In genomic region chr19:48999481-49000325, GRCh38 we compare ENCODE assay signal across 8 cellular contexts. TPM values are rescaled to one million over a fixed set of nuclear protein-coding genes. Genes with fewer than 3 reads are reported as not detected.
A peak's percentile ranks its signal among the peaks of the same experiment; 100 is the strongest.
DNase-seq lines count a peak whose midpoint lies in the region; FAIRE-seq and TF ChIP-seq lines count a peak whose summit lies in the region.

No MANE protein-coding gene starts in this region.

- H3K4me3 ChIP-seq in AG09309 (ENCODE audit: control insufficient read depth, low read depth, low read length) (no peak overlapping the region), keratinocyte (ENCODE audit: control insufficient read depth in 2 of 3, extremely low read depth in 1 of 3, insufficient read depth in 2 of 3, low read depth in 1 of 3, low read length in 3 of 3) (no peak overlapping the region)

- H3K27me3 ChIP-seq in keratinocyte (ENCODE audit: control insufficient read depth, extremely low read depth, insufficient read depth, low read length), result no peaks in the 10 kb centered on the region

- DNase-seq in AG09309 (ENCODE audit: low read depth), result no peak
- peak; percentile 60 for DNase-seq in HCEC 1CT
- DNase-seq in T-helper 1 cell, result peak; percentile 33 to 66 (median 51)
- DNase-seq in amniotic stem cell (lab: John Stamatoyannopoulos, UW), result peak; percentile 23
- no peak for DNase-seq in keratinocyte (ENCODE audit: low read depth, low spot score)
- DNase-seq in stimulated activated CD4-positive, alpha-beta T cell treated with anti-CD3 and anti-CD28 coated beads, TNF-alpha, amount 100 ng/mL, for 48 hours (ENCODE audit: low read depth in 3 of 3), result peak; percentile 38 to 72 (median 47)
- no peak for DNase-seq in DMS79 treated with DMSO at 0.1 percent for 48 hours (lab: John Stamatoyannopoulos, UW)
- no peak for DNase-seq in NCI-H187 (lab: John Stamatoyannopoulos, UW)

- peaks cover 3% of the 10 kb centered on the region for H3K9me1 ChIP-seq in keratinocyte (ENCODE audit: control insufficient read depth, extremely low read depth, insufficient read depth, low read length)

- H3K27ac ChIP-seq in keratinocyte (ENCODE audit: control insufficient read depth, insufficient read depth, low read length), result no peak overlapping the region

- TF ChIP-seq CTCF in AG09309 (IDR thresholded peaks at IDR 0.05; ENCODE audit: control insufficient read depth, insufficient read depth, low read depth, low read length, missing control alignments) (peak; percentile 80), keratinocyte (optimal IDR thresholded peaks at IDR 0.05 in 1 of 3, IDR thresholded peaks at IDR 0.05 in 1 of 3, conservative IDR thresholded peaks at IDR 0.05 in 1 of 3; ENCODE audit: extremely low read depth in 1 of 3, insufficient read depth in 2 of 3, low read length in 3 of 3) (peak; percentile 81 to 94 (median 88))

- peaks cover 36% of the 10 kb centered on the region for H3K79me2 ChIP-seq in keratinocyte (ENCODE audit: control insufficient read depth, insufficient read depth, low read length)

- no peak overlapping the region for H3K4me2 ChIP-seq in keratinocyte (ENCODE audit: control insufficient read depth, extremely low read depth, insufficient read depth, low read depth, low read length)

- peak; percentile 51 for FAIRE-seq in keratinocyte (lab: Jason Lieb, UNC)

- peaks cover 16 to 25% of the 10 kb centered on the region in 2 experiments for H3K36me3 ChIP-seq in keratinocyte (ENCODE audit: control insufficient read depth in 2 of 2, extremely low read depth in 1 of 2, insufficient read depth in 2 of 2, low read length in 2 of 2)

- H3K4me1 ChIP-seq in keratinocyte (ENCODE audit: control insufficient read depth, extremely low read depth, insufficient read depth, low read length), result peaks cover 7% of the 10 kb centered on the region

- dilution Hi-C loops in keratinocyte (cut with MboI; ENCODE audit: extremely low pct_ligation_motif_present, low sequenced_read_pairs), result no loop called here

- H3K9ac ChIP-seq in keratinocyte (ENCODE audit: control insufficient read depth, extremely low read depth, insufficient read depth, low read length), result no peak overlapping the region

- H3K9me3 ChIP-seq in keratinocyte (ENCODE audit: control insufficient read depth, low read depth, low read length), result no peaks in the 10 kb centered on the region

- no peak overlapping the region for H2AFZ ChIP-seq in keratinocyte (ENCODE audit: control insufficient read depth, low read length)

- no peaks in the 10 kb centered on the region for H4K20me1 ChIP-seq in keratinocyte (ENCODE audit: control insufficient read depth, extremely low read depth, insufficient read depth, low read length)

RNA-seq across cellular contexts. Expression of gene RUVBL2, which starts 6.0 kb away (rescaled TPM):
- polyA plus RNA-seq in keratinocyte, result 126 to 162 TPM (median 141 TPM) in 3 replicates
- polyA plus RNA-seq in keratinocyte (2011; ENCODE audit: low read depth), result 28.2 TPM
- 91.6 and 163 TPM in 2 replicates for polyA plus RNA-seq in keratinocyte (2011; cell fraction: cytosol; rRNA removed)
- 126 and 149 TPM in 2 replicates for polyA plus RNA-seq in keratinocyte (2011; cell fraction: nucleus; rRNA removed)
- polyA plus RNA-seq in keratinocyte (2012; ENCODE audit: low replicate concordance), result 75.4 and 158 TPM in 2 replicates
- 166 to 233 TPM (median 170 TPM) in 3 replicates for polyA minus RNA-seq in keratinocyte
- 272 TPM for polyA minus RNA-seq in keratinocyte (2011; cell fraction: cytosol; rRNA and poly(A)+ RNA removed)
- 83.7 and 91.4 TPM in 2 replicates for polyA minus RNA-seq in keratinocyte (2011; cell fraction: nucleus; rRNA and poly(A)+ RNA removed)

RNA-seq across cellular contexts. Expression of gene GYS1, which starts 6.6 kb away (rescaled TPM):
- polyA plus RNA-seq in keratinocyte, result 46.5 to 61.9 TPM (median 58.6 TPM) in 3 replicates
- 27.3 TPM for polyA plus RNA-seq in keratinocyte (2011; ENCODE audit: low read depth)
- polyA plus RNA-seq in keratinocyte (2011; cell fraction: cytosol; rRNA removed), result 39.9 and 44.0 TPM in 2 replicates
- 130 and 163 TPM in 2 replicates for polyA plus RNA-seq in keratinocyte (2011; cell fraction: nucleus; rRNA removed)
- polyA plus RNA-seq in keratinocyte (2012; ENCODE audit: low replicate concordance), result 17.9 and 57.2 TPM in 2 replicates
- polyA minus RNA-seq in keratinocyte, result 74.6 to 124 TPM (median 90.1 TPM) in 3 replicates
- 60.8 TPM for polyA minus RNA-seq in keratinocyte (2011; cell fraction: cytosol; rRNA and poly(A)+ RNA removed)
- polyA minus RNA-seq in keratinocyte (2011; cell fraction: nucleus; rRNA and poly(A)+ RNA removed), result 75.0 and 94.8 TPM in 2 replicates

RNA-seq across cellular contexts. Expression of gene LHB, which starts 17.2 kb away (rescaled TPM):
- polyA plus RNA-seq in keratinocyte, result 0.33 to 0.44 TPM in 2 of 3 replicates, not detected in the other
- polyA plus RNA-seq in keratinocyte (2011; ENCODE audit: low read depth), result not detected
- not detected in 2 replicates for polyA plus RNA-seq in keratinocyte (2011; cell fraction: cytosol; rRNA removed)
- polyA plus RNA-seq in keratinocyte (2011; cell fraction: nucleus; rRNA removed), result 0.96 and 2.1 TPM in 2 replicates
- 0.37 and 0.73 TPM in 2 replicates for polyA plus RNA-seq in keratinocyte (2012; ENCODE audit: low replicate concordance)
- not detected in 3 replicates for polyA minus RNA-seq in keratinocyte
- polyA minus RNA-seq in keratinocyte (2011; cell fraction: cytosol; rRNA and poly(A)+ RNA removed), result not detected
- polyA minus RNA-seq in keratinocyte (2011; cell fraction: nucleus; rRNA and poly(A)+ RNA removed), result not detected in 2 replicates

RNA-seq across cellular contexts. Expression of gene CGB3, which starts 24.4 kb away (rescaled TPM):
- not detected in 3 replicates for polyA plus RNA-seq in keratinocyte
- not detected for polyA plus RNA-seq in keratinocyte (2011; ENCODE audit: low read depth)
- polyA plus RNA-seq in keratinocyte (2011; cell fraction: cytosol; rRNA removed), result not detected in 2 replicates
- polyA plus RNA-seq in keratinocyte (2011; cell fraction: nucleus; rRNA removed), result not detected in 2 replicates
- 0.21 TPM in 1 of 2 replicates, not detected in the other for polyA plus RNA-seq in keratinocyte (2012; ENCODE audit: low replicate concordance)
- not detected in 3 replicates for polyA minus RNA-seq in keratinocyte
- not detected for polyA minus RNA-seq in keratinocyte (2011; cell fraction: cytosol; rRNA and poly(A)+ RNA removed)
- polyA minus RNA-seq in keratinocyte (2011; cell fraction: nucleus; rRNA and poly(A)+ RNA removed), result not detected in 2 replicates

RNA-seq across cellular contexts. Expression of gene CGB2, which starts 32.0 kb away (rescaled TPM):
- polyA plus RNA-seq in keratinocyte, result not detected in 3 replicates
- polyA plus RNA-seq in keratinocyte (2011; ENCODE audit: low read depth), result 0.46 TPM
- not detected in 2 replicates for polyA plus RNA-seq in keratinocyte (2011; cell fraction: cytosol; rRNA removed)
- 0.25 TPM in 1 of 2 replicates, not detected in the other for polyA plus RNA-seq in keratinocyte (2011; cell fraction: nucleus; rRNA removed)
- polyA plus RNA-seq in keratinocyte (2012; ENCODE audit: low replicate concordance), result not detected in 2 replicates
- not detected in 3 replicates for polyA minus RNA-seq in keratinocyte
- polyA minus RNA-seq in keratinocyte (2011; cell fraction: cytosol; rRNA and poly(A)+ RNA removed), result not detected
- polyA minus RNA-seq in keratinocyte (2011; cell fraction: nucleus; rRNA and poly(A)+ RNA removed), result 1.9 TPM in 1 of 2 replicates, not detected in the other

Comparison
In these comparisons a context has a peak if more than half of its experiments do, and no peak if none do; other contexts are left out.
1. DNase-seq: peak in HCEC 1CT (single experiment), T-helper 1 cell (5 of 5), amniotic stem cell (single experiment) and stimulated activated CD4-positive, alpha-beta T cell treated with anti-CD3 and anti-CD28 coated beads, TNF-alpha, amount 100 ng/mL, for 48 hours (3 of 3); none in AG09309 (single experiment), keratinocyte (single experiment), DMS79 treated with DMSO at 0.1 percent for 48 hours (single experiment) and NCI-H187 (0 of 2).